In the genomic region with DNA sequence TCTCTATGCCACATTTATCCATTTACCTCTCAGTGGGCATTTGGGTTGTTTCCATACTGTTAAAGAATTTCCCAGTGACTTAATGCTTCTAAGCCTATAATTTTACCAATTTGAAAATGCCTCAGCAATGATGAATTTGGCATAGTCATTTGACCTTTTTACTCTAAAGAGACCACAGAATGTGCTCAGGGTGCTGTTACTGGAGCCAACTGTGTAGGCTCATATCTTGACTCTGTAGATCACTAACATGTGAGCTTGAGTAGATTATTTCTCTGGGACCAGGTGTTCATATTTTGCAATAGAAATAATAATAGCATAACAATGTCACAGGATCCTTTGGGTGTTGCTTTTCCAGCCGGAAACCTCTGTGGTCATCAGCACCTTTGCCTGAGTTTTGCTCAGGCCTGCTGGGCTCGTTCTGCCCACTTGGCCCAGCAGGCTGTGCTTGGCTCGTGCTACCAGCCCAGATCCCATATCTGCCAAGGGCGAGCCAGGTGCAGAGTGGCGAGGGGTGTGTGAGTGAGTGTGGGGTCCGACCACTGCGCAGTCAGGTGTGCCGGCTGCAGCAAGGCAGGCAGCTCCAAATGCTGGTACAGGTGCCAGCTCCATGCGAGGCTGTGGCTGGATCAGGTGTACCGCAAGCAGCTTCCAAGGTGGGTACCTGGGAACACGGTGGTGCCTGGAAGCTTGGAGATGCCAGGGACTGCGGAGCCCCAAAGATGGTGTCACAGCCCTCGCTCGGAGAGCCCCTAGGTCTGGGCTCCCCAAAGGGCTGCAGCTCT, we compare ENCODE assay signal across 19 cellular contexts.
DNase-seq lines count a peak whose midpoint lies in the region; ATAC-seq, FAIRE-seq and TF ChIP-seq lines count a peak whose summit lies in the region.
"Had no signal": no experiment of that assay in that cellular context is flagged by ENCODE, and none has a peak within 500 bp of the region (broad histone marks: within the 10 kb centered on the region; RNA-seq: fewer than 3 reads in every experiment).

No MANE protein-coding gene starts in this region.

- H3K9me3 ChIP-seq in stomach (no peaks in the 10 kb centered on the region), lower lobe of right lung (no peaks in the 10 kb centered on the region)
- H3K9me3 ChIP-seq: thyroid gland had no signal

- no peak for TF ChIP-seq EP300 in stomach (IDR thresholded peaks at IDR 0.05)

- DNase-seq in H54 (ENCODE audit: insufficient read length, low spot score) (no peak), T1000 (lab: John Stamatoyannopoulos, UW) (peak; percentile 14), fibroblast of pulmonary artery (ENCODE audit: low read depth) (peak; percentile 4), skeletal muscle cell (ENCODE audit: low read depth) (peak; percentile 20), NCI-H146 (lab: John Stamatoyannopoulos, UW) (no peak), stomach (no peak), putamen (ENCODE audit: low spot score) (no peak), lower lobe of right lung (no peak)
- DNase-seq: activated CD4-positive, CD25-positive, alpha-beta regulatory T cell; naive B cell; NCI-H187; NK-92 treated with Interleukin-12 subunit alpha and Interleukin-12 subunit beta, amount 100 ng/mL, for 24 hours; spleen; thyroid gland had no signal

- H3K36me3 ChIP-seq in stomach, result no peaks in the 10 kb centered on the region
- H3K36me3 ChIP-seq in lower lobe of right lung, result no peaks in the 10 kb centered on the region
- H3K36me3 ChIP-seq: BLaER1, spleen, thyroid gland had no signal

- H3K27me3 ChIP-seq in stomach, result no peaks in the 10 kb centered on the region
- H3K27me3 ChIP-seq in lower lobe of right lung (ENCODE audit: low read depth), result no peaks in the 10 kb centered on the region
- H3K27me3 ChIP-seq: BLaER1, spleen, thyroid gland had no signal

- intact Hi-C loops in stomach (cut with DNase I; ENCODE audit: low total_unique reads) (no loop called here), lower lobe of right lung (cut with DNase I) (no loop called here)

- TF ChIP-seq POLR2A in H54 (IDR thresholded peaks at IDR 0.05; ENCODE audit: low read depth, low read length), result no peak
- TF ChIP-seq POLR2A in stomach (IDR thresholded peaks at IDR 0.05), result no peak

- H3K4me1 ChIP-seq in stomach, result no peaks in the 10 kb centered on the region
- no peaks in the 10 kb centered on the region for H3K4me1 ChIP-seq in lower lobe of right lung
- H3K4me1 ChIP-seq: spleen, thyroid gland had no signal

- TF ChIP-seq CTCF in fibroblast of pulmonary artery (IDR thresholded peaks at IDR 0.05; ENCODE audit: low read length, missing control alignments), result no peak
- no peak for TF ChIP-seq CTCF in stomach (IDR thresholded peaks at IDR 0.05)
- TF ChIP-seq CTCF in lower lobe of right lung (IDR thresholded peaks at IDR 0.05), result no peak

- peak; percentile 66 for FAIRE-seq in H54 (lab: Jason Lieb, UNC)
- FAIRE-seq: D721Med, HTR-8/SVneo had no signal

- H3K4me3 ChIP-seq in fibroblast of pulmonary artery (replicated peaks; ENCODE audit: low read depth, low read length) (no peak overlapping the region), skeletal muscle cell (ENCODE audit: low read depth, low read length) (no peak overlapping the region), stomach (no peak overlapping the region), lower lobe of right lung (no peak overlapping the region)
- H3K4me3 ChIP-seq: BLaER1, lung, spleen, thyroid gland had no signal

- ATAC-seq in lower lobe of right lung, result no peak
- ATAC-seq: activated T-helper 17 cell treated with anti-CD3 and anti-CD28 coated beads, Interleukin-2, amount 50 U/mL, for 72 hours had no signal

- H3K27ac ChIP-seq in stomach, result no peak overlapping the region
- no peak overlapping the region for H3K27ac ChIP-seq in lower lobe of right lung
- H3K27ac ChIP-seq: BLaER1, spleen, thyroid gland had no signal

- 85 to 93% (median 90%) methylated on average over 11 to 14 of the region's 14 CpGs for WGBS in stomach, 5 donors

Comparison
In these comparisons a context has a peak if more than half of its experiments do, and no peak if none do; other contexts are left out.
1. DNase-seq: peak in T1000 (single experiment), fibroblast of pulmonary artery (single experiment) and skeletal muscle cell (single experiment); none in H54 (single experiment), NCI-H146 (single experiment), stomach (single experiment), putamen (single experiment) and lower lobe of right lung (single experiment).